Comparison of ENCODE assay signal across 31 cellular contexts in genomic region chr4:7130610-7131211, GRCh38.
"Had no signal": no experiment of that assay in that cellular context is flagged by ENCODE, and none has a peak within 500 bp of the region (broad histone marks: within the 10 kb centered on the region; RNA-seq: fewer than 3 reads in every experiment).

No MANE protein-coding gene starts in this region.

- H3K36me3 ChIP-seq: adrenal gland, lower lobe of right lung, neural progenitor cell, right atrium auricular region, spleen, suprapubic skin, tibial nerve, uterus, WERI-Rb-1 had no signal

- H3K27ac Mint-ChIP-seq: activated naive CD4-positive, alpha-beta T cell treated with anti-CD3 and anti-CD28 coated beads for 36 hours; activated naive CD8-positive, alpha-beta T cell treated with anti-CD3 and anti-CD28 coated beads for 36 hours; activated T-helper 1 cell treated with anti-CD3 and anti-CD28 coated beads, Interleukin-12 subunit alpha, Interleukin-12 subunit beta, Interleukin-2, Interleukin-4 antibody, amounts not matched to agents 30 ng/mL and 10 ng/mL and 1 ng/mL, durations not matched to agents 14 hours and 24 hours and 36 hours; brain; natural killer cell; neural progenitor cell; T-helper 1 cell treated with Interleukin-12 subunit alpha and Interleukin-12 subunit beta and Interleukin-4 antibody, amounts not matched to agents 30 μg/mL and 1 μg/mL, for 36 hours had no signal

- H3K4me3 ChIP-seq: adrenal gland, coronary artery, lower lobe of right lung, neural progenitor cell, right atrium auricular region, spleen, suprapubic skin, tibial nerve, uterus had no signal

- H3K27me3 Mint-ChIP-seq: activated naive CD8-positive, alpha-beta T cell treated with anti-CD3 and anti-CD28 coated beads for 36 hours had no signal

- H3K36me3 Mint-ChIP-seq: activated naive CD8-positive, alpha-beta T cell treated with anti-CD3 and anti-CD28 coated beads for 36 hours; brain; natural killer cell; neural progenitor cell had no signal

- H3K27ac ChIP-seq: adrenal gland, coronary artery, lower lobe of right lung, neural progenitor cell, right atrium auricular region, spleen, suprapubic skin, tibial nerve, uterus, WERI-Rb-1 had no signal

- H3K9me3 ChIP-seq: adrenal gland, suprapubic skin, tibial nerve, uterus had no signal

- FAIRE-seq: kidney had no signal

- ATAC-seq: activated CD4-positive, CD25-positive, alpha-beta regulatory T cell treated with anti-CD3 and anti-CD28 coated beads, Interleukin-2, amount 50 U/mL, for 24 hours; esophagus mucosa; left lobe of liver; lower lobe of right lung had no signal

- H3K4me1 ChIP-seq: adrenal gland, neural progenitor cell had no signal

- H3K27me3 ChIP-seq: adrenal gland, neural progenitor cell, right atrium auricular region, spleen, suprapubic skin, tibial nerve, uterus had no signal

- H3K9ac ChIP-seq: neural progenitor cell had no signal

- H3K4me3 Mint-ChIP-seq: activated naive CD4-positive, alpha-beta T cell treated with anti-CD3 and anti-CD28 coated beads for 36 hours; activated naive CD8-positive, alpha-beta T cell treated with anti-CD3 and anti-CD28 coated beads for 36 hours; activated T-helper 1 cell treated with anti-CD3 and anti-CD28 coated beads, Interleukin-12 subunit alpha, Interleukin-12 subunit beta, Interleukin-2, Interleukin-4 antibody, amounts not matched to agents 30 ng/mL and 10 ng/mL and 1 ng/mL, durations not matched to agents 14 hours and 24 hours and 36 hours; brain; natural killer cell; neural progenitor cell; T-helper 1 cell treated with Interleukin-12 subunit alpha and Interleukin-12 subunit beta and Interleukin-4 antibody, amounts not matched to agents 30 μg/mL and 1 μg/mL, for 36 hours had no signal

- H2AFZ ChIP-seq: neural progenitor cell had no signal

- H3K4me2 ChIP-seq: neural progenitor cell had no signal

- H3K9me3 Mint-ChIP-seq: neural progenitor cell had no signal

- DNase-seq: activated CD4-positive, alpha-beta T cell treated with anti-CD3 and anti-CD28 coated beads for 48 hours; activated CD4-positive, alpha-beta T cell treated with anti-CD3 and anti-CD28 coated beads, Interleukin-2, amount 50 U/mL, for 48 hours; activated CD8-positive, alpha-beta memory T cell treated with anti-CD3 and anti-CD28 coated beads for 24 hours; activated effector memory CD4-positive, alpha-beta T cell treated with anti-CD3 and anti-CD28 coated beads, Interleukin-2, amount 50 U/mL, for 16 hours; activated naive CD4-positive, alpha-beta T cell treated with anti-CD3 and anti-CD28 coated beads for 36 hours; activated naive CD8-positive, alpha-beta T cell treated with anti-CD3 and anti-CD28 coated beads for 36 hours; adrenal gland; aorta; foreskin fibroblast; head of caudate nucleus; hippocampal formation; kidney; lower lobe of right lung; mesendoderm; natural killer cell; spleen; stimulated activated naive CD4-positive, alpha-beta T cell; T1000; uterus; WERI-Rb-1 had no signal
